8 cellular contexts compared by ENCODE assay signal in the genomic region with DNA sequence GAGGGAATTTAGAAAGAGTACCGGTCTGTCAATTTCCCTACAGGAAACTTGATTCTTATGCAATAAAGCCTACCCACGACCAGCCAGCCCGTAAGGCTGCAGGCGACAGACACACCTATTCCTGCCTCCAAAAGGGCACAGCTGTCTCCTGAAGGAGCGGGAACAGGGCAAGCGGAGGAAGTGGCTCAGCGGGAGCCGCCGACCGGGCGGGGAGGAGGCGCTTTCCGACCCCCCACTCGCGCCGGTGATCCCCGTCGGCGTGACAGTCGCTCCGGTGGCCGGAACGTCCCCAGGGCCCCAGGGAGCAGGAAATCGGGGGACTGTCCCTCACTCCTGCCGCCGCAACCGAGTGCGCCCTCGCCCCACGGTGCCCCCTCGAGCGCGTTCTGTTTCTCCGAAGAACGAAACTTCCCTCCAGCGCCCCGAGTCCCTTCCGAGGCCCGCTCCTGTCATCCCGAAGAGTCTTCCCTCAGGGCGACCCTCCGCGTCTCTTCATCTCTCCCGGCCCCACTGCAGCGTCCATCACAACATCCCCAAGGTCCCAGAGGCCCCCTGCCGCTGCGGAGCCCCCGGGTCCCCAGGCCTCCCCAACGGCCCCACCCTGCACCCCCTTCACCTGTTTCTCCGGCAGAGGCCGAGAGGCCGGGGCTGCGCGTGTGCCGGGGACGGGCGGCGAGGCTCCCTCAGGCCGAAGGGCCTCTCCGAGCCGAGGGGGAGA. TPM values are rescaled to one million over a fixed set of nuclear protein-coding genes. Genes with fewer than 3 reads are reported as not detected.
DNase-seq lines count a peak whose midpoint lies in the region; ATAC-seq and TF ChIP-seq lines count a peak whose summit lies in the region.

No MANE protein-coding gene starts in this region.

- peaks cover 2% of the 10 kb centered on the region; the same call in 1 of the 2 replicates for H3K4me1 ChIP-seq in iPS DF 6.9 (ENCODE audit: control insufficient read depth, insufficient read depth, low read length)

- H3K27me3 ChIP-seq in iPS DF 6.9 (ENCODE audit: control insufficient read depth, insufficient read depth, low read length): no peaks in the 10 kb centered on the region

- H3K4me3 ChIP-seq in GM08714 (ENCODE audit: low read length) (peak overlapping the region; percentile 94), iPS DF 6.9 (ENCODE audit: low read length) (peak overlapping the region; percentile 88), skeletal muscle cell (ENCODE audit: low read depth, low read length) (peak overlapping the region; percentile 95)

- H3K36me3 ChIP-seq in iPS DF 6.9 (ENCODE audit: control insufficient read depth, insufficient read depth, low read length): no peaks in the 10 kb centered on the region

- H3K9me3 ChIP-seq in iPS DF 6.9 (ENCODE audit: control insufficient read depth, insufficient read depth, low read length): no peaks in the 10 kb centered on the region

- DNase-seq in iPS DF 6.9 (ENCODE audit: low read depth, low spot score) (no peak), skeletal muscle cell (ENCODE audit: low read depth) (no peak), GM19238 (ENCODE audit: insufficient read length, low spot score) (no peak)

- no CpG with 5 or more reads among the region's 61 CpGs for WGBS in iPS DF 6.9 (ENCODE audit: insufficient coverage, insufficient read length)

- H3K27ac ChIP-seq in angular gyrus (ENCODE audit: low read depth, low read length): peak overlapping the region; percentile 79
- no peak overlapping the region for H3K27ac ChIP-seq in iPS DF 6.9 (ENCODE audit: low read length)

- ATAC-seq in HG03135 (IDR thresholded peaks at IDR 0.05; ENCODE audit: unreplicated experiment): peak; percentile 1
- ATAC-seq in GM18861 (IDR thresholded peaks at IDR 0.05; ENCODE audit: unreplicated experiment): no peak

TF ChIP-seq in PFSK-1, 5 proteins besides CTCF, POLR2A, EP300 and RAD21:
- TF ChIP-seq FOXP2 (optimal IDR thresholded peaks at IDR 0.05; ENCODE audit: borderline replicate concordance, extremely low read depth, extremely low read length, insufficient read depth) (peak; percentile 7), SIN3A (IDR thresholded peaks at IDR 0.05; ENCODE audit: borderline replicate concordance, insufficient read depth, low read length) (peak; percentile 78; the same call in 1 of the 2 replicates)
- TF ChIP-seq, protein P1, sequence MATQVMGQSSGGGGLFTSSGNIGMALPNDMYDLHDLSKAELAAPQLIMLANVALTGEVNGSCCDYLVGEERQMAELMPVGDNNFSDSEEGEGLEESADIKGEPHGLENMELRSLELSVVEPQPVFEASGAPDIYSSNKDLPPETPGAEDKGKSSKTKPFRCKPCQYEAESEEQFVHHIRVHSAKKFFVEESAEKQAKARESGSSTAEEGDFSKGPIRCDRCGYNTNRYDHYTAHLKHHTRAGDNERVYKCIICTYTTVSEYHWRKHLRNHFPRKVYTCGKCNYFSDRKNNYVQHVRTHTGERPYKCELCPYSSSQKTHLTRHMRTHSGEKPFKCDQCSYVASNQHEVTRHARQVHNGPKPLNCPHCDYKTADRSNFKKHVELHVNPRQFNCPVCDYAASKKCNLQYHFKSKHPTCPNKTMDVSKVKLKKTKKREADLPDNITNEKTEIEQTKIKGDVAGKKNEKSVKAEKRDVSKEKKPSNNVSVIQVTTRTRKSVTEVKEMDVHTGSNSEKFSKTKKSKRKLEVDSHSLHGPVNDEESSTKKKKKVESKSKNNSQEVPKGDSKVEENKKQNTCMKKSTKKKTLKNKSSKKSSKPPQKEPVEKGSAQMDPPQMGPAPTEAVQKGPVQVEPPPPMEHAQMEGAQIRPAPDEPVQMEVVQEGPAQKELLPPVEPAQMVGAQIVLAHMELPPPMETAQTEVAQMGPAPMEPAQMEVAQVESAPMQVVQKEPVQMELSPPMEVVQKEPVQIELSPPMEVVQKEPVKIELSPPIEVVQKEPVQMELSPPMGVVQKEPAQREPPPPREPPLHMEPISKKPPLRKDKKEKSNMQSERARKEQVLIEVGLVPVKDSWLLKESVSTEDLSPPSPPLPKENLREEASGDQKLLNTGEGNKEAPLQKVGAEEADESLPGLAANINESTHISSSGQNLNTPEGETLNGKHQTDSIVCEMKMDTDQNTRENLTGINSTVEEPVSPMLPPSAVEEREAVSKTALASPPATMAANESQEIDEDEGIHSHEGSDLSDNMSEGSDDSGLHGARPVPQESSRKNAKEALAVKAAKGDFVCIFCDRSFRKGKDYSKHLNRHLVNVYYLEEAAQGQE (IDR thresholded peaks at IDR 0.05; ENCODE audit: insufficient read depth in 1 of 2, low read depth in 2 of 2, low read length in 2 of 2): no peak

RNA-seq across cellular contexts. Expression of a gene that starts 0.4 kb away (rescaled TPM):
- 61.8 TPM for polyA plus RNA-seq in PFSK-1 (2012; ENCODE audit: insufficient read length, low read depth)

RNA-seq across cellular contexts. Expression of a gene that starts 35.2 kb away (rescaled TPM):
- polyA plus RNA-seq in PFSK-1 (2012; ENCODE audit: insufficient read length, low read depth): 52.2 TPM
